ENCODE assay signal across 7 cellular contexts in the genomic region with DNA sequence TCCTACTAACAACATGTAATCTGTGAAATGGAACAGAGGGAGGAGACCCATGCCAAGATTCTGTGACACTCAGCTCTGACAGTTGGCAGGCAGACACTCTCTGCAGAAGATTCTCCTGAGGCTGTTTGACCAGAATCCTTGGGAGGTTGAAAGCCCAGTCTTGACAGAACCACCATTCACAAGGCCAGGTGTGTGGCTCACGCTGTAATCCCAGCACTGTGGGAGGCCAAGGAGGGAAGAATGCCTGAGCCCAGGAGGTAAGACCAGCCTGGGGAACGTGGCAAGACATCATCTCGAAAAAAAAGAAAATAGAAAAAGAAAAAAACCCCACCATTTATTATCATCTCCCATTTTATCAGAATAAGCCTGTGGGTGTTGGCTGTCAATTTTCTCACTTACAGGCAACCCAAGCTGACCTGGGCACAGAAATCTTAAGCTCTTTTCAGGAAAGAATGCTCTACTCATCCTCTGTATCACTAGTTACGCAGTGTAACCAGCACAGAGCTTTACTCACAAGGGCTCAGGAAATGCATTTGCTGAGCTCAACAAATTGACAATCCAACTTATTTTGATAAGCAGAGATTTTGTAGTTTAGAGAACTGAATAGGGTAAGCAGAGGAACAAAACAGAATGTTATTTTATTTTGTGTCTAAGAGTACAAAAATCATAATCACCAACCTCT. TPM values are rescaled to one million over a fixed set of nuclear protein-coding genes. Genes with fewer than 3 reads are reported as not detected.
"Had no signal": no experiment of that assay in that cellular context is flagged by ENCODE, and none has a peak within 500 bp of the region (broad histone marks: within the 10 kb centered on the region; RNA-seq: fewer than 3 reads in every experiment).

No MANE protein-coding gene starts in this region.

RNA-seq across cellular contexts. Expression of gene NBPF4, which starts 16.8 kb away (rescaled TPM):
- total RNA-seq: activated B cell treated with CpG ODN at 0.5 μM for 24 hours; activated CD4-positive, alpha-beta memory T cell treated with anti-CD3 and anti-CD28 coated beads for 36 hours; activated CD4-positive, alpha-beta memory T cell treated with anti-CD3 and anti-CD28 coated beads, Interleukin-2, amount 10 ng/mL, durations not matched to agents 7 days and 5 days; activated CD4-positive, alpha-beta T cell treated with anti-CD3 and anti-CD28 coated beads, Interleukin-2, amount 10 ng/mL, durations not matched to agents 24 days and 14 days; activated CD8-positive, alpha-beta T cell treated with anti-CD3 and anti-CD28 coated beads for 36 hours; activated CD8-positive, alpha-beta T cell treated with anti-CD3 and anti-CD28 coated beads, Interleukin-2, amount 10 ng/mL, durations not matched to agents 7 days and 5 days; T-helper 17 cell had no signal
